Comparison of ENCODE assay signal across 1 cellular context in the genomic region with DNA sequence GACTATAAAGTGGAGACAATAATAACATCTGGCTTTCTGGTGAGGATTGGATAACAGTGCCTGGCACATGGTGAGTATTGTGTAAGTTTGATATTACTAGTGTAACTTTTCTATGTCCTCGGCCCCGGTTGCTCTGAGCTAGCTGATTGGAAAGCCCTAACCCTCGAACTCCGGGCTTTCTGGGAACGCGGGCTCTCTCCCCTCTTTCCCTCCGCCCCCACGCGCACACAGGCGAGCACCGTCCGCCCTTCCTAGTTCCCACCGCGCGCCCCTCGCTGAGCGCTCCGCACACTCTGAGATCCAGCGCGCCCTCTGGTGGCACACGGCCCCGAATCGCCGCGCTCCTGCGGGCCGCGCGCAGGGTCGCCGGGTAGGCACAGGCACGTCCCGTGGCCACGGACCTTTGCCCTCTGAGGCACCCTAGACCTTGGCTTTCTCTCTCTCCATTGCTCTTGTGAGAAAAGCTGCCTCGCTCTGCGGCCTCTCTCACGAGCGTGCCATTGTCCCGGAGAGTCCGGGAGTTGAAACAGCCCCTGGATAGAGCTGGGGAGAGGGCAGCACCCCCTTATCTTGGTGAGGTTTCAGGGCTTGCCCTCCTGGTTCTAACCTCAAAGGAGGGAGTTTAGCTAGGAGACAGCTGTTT.
TF ChIP-seq lines count a peak whose summit lies in the region.

No MANE protein-coding gene starts in this region.

TF ChIP-seq in endothelial cell of umbilical vein, 7 proteins besides CTCF, POLR2A, EP300 and RAD21 (continued from another document):
- TF ChIP-seq GATA2 (IDR thresholded peaks at IDR 0.05; ENCODE audit: insufficient read depth, insufficient read length, low read depth, low read length) (no peak), POLR2AphosphoS5 (IDR thresholded peaks at IDR 0.05; ENCODE audit: insufficient read depth, low read depth, low read length) (no peak), FOS (IDR thresholded peaks at IDR 0.05; ENCODE audit: borderline replicate concordance, insufficient read depth, low read length) (no peak), JUN (IDR thresholded peaks at IDR 0.05; ENCODE audit: borderline replicate concordance, insufficient read depth, insufficient read length, low read depth) (no peak)
- TF ChIP-seq, protein P1, sequence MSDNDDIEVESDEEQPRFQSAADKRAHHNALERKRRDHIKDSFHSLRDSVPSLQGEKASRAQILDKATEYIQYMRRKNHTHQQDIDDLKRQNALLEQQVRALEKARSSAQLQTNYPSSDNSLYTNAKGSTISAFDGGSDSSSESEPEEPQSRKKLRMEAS (IDR thresholded peaks at IDR 0.05; ENCODE audit: insufficient read depth, insufficient read length): no peak
TF ChIP-seq in endothelial cell of umbilical vein: peak in this region for 0.
